In the genomic region with DNA sequence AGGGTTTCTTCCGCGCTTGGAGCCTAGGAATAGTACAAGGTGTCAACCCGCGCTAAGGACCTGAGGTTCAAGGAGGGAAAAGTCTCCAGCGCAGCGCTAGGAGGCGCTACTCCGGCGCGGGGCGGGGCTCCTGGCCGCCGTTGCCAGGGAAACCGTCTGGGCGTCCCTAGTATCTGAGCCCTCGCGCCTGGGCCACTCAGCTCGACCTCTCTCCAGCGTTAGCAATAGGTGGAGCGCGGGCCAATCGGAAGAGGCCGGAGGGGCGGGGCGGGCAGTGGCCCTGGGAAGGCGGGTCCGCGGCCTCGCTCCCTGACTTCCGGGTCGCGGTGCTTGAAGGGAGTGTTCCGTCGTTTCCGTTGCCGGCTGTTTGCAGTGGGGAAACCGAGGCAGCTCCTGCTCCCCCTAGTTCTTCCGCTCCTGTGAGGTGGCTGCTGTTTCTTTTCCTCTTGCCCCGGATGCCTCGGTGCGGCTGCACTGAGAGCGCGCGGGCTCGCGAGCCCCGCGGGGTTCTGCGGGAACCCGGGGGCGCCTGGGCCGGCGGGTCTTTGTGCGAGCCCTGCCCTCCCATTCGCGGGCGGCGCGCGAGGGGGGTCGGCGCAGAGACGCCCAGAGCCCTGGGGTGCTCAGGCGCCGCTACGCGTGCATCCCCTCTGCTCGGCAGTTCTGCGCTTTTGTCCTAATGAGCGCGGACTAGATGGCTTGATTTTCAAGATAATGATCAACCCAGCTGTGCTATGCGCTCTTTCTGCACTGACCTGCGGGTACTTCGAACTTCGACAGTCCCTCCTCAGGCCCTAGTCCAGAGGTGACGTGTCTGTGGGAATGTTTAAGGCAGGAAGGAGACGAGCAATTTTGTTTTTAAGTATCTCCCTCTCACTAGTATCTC, we compare ENCODE assay signal across 1 cellular context.
TF ChIP-seq lines count a peak whose summit lies in the region.

A gene with protein sequence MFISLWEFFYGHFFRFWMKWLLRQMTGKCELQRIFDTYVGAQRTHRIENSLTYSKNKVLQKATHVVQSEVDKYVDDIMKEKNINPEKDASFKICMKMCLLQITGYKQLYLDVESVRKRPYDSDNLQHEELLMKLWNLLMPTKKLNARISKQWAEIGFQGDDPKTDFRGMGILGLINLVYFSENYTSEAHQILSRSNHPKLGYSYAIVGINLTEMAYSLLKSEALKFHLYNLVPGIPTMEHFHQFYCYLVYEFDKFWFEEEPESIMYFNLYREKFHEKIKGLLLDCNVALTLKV (plus strand): TSS at position 312 of the 886 bp plus-strand sequence. CDS start 1,261 bp downstream, outside the sequence.

TF ChIP-seq in GM12878, 131 proteins besides CTCF, POLR2A, EP300 and RAD21 (continued from another document and continues in another):
- TF ChIP-seq, protein P1, sequence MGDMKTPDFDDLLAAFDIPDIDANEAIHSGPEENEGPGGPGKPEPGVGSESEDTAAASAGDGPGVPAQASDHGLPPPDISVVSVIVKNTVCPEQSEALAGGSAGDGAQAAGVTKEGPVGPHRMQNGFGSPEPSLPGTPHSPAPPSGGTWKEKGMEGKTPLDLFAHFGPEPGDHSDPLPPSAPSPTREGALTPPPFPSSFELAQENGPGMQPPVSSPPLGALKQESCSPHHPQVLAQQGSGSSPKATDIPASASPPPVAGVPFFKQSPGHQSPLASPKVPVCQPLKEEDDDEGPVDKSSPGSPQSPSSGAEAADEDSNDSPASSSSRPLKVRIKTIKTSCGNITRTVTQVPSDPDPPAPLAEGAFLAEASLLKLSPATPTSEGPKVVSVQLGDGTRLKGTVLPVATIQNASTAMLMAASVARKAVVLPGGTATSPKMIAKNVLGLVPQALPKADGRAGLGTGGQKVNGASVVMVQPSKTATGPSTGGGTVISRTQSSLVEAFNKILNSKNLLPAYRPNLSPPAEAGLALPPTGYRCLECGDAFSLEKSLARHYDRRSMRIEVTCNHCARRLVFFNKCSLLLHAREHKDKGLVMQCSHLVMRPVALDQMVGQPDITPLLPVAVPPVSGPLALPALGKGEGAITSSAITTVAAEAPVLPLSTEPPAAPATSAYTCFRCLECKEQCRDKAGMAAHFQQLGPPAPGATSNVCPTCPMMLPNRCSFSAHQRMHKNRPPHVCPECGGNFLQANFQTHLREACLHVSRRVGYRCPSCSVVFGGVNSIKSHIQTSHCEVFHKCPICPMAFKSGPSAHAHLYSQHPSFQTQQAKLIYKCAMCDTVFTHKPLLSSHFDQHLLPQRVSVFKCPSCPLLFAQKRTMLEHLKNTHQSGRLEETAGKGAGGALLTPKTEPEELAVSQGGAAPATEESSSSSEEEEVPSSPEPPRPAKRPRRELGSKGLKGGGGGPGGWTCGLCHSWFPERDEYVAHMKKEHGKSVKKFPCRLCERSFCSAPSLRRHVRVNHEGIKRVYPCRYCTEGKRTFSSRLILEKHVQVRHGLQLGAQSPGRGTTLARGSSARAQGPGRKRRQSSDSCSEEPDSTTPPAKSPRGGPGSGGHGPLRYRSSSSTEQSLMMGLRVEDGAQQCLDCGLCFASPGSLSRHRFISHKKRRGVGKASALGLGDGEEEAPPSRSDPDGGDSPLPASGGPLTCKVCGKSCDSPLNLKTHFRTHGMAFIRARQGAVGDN (IDR thresholded peaks at IDR 0.05) = peak; percentile 63; the same call in 1 of the 2 replicates
- TF ChIP-seq NBN (IDR thresholded peaks at IDR 0.05) = no peak
- TF ChIP-seq RUNX3 (IDR thresholded peaks at IDR 0.05; ENCODE audit: low read length) = peak; percentile 52
- TF ChIP-seq, protein P2, sequence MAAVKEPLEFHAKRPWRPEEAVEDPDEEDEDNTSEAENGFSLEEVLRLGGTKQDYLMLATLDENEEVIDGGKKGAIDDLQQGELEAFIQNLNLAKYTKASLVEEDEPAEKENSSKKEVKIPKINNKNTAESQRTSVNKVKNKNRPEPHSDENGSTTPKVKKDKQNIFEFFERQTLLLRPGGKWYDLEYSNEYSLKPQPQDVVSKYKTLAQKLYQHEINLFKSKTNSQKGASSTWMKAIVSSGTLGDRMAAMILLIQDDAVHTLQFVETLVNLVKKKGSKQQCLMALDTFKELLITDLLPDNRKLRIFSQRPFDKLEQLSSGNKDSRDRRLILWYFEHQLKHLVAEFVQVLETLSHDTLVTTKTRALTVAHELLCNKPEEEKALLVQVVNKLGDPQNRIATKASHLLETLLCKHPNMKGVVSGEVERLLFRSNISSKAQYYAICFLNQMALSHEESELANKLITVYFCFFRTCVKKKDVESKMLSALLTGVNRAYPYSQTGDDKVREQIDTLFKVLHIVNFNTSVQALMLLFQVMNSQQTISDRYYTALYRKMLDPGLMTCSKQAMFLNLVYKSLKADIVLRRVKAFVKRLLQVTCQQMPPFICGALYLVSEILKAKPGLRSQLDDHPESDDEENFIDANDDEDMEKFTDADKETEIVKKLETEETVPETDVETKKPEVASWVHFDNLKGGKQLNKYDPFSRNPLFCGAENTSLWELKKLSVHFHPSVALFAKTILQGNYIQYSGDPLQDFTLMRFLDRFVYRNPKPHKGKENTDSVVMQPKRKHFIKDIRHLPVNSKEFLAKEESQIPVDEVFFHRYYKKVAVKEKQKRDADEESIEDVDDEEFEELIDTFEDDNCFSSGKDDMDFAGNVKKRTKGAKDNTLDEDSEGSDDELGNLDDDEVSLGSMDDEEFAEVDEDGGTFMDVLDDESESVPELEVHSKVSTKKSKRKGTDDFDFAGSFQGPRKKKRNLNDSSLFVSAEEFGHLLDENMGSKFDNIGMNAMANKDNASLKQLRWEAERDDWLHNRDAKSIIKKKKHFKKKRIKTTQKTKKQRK (IDR thresholded peaks at IDR 0.05; ENCODE audit: low read depth, low read length) = 0 out of 2 replicates have a peak, but pooled peaks have one; percentile 11
- TF ChIP-seq, protein P3, sequence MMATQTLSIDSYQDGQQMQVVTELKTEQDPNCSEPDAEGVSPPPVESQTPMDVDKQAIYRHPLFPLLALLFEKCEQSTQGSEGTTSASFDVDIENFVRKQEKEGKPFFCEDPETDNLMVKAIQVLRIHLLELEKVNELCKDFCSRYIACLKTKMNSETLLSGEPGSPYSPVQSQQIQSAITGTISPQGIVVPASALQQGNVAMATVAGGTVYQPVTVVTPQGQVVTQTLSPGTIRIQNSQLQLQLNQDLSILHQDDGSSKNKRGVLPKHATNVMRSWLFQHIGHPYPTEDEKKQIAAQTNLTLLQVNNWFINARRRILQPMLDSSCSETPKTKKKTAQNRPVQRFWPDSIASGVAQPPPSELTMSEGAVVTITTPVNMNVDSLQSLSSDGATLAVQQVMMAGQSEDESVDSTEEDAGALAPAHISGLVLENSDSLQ (IDR thresholded peaks at IDR 0.05) = peak; percentile 69
- TF ChIP-seq POLR2AphosphoS5 (IDR thresholded peaks at IDR 0.05; ENCODE audit: low read length) = peak; percentile 92
- TF ChIP-seq, protein P4, sequence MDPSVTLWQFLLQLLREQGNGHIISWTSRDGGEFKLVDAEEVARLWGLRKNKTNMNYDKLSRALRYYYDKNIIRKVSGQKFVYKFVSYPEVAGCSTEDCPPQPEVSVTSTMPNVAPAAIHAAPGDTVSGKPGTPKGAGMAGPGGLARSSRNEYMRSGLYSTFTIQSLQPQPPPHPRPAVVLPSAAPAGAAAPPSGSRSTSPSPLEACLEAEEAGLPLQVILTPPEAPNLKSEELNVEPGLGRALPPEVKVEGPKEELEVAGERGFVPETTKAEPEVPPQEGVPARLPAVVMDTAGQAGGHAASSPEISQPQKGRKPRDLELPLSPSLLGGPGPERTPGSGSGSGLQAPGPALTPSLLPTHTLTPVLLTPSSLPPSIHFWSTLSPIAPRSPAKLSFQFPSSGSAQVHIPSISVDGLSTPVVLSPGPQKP (IDR thresholded peaks at IDR 0.05; ENCODE audit: low read depth, low read length) = peak; percentile 49; the same call in 1 of the 2 replicates
- no peak for TF ChIP-seq IKZF2 (IDR thresholded peaks at IDR 0.05)
- TF ChIP-seq NR2F1 (conservative IDR thresholded peaks at IDR 0.05) = peak; percentile 78
- TF ChIP-seq NR2C1 (IDR thresholded peaks at IDR 0.05) = peak; percentile 95
- TF ChIP-seq WRNIP1 (IDR thresholded peaks at IDR 0.05; ENCODE audit: borderline replicate concordance, low read depth, low read length) = no peak
- TF ChIP-seq PML (IDR thresholded peaks at IDR 0.05; ENCODE audit: low read length) = peak; percentile 70; the same call in 1 of the 2 replicates
- TF ChIP-seq, protein P5, sequence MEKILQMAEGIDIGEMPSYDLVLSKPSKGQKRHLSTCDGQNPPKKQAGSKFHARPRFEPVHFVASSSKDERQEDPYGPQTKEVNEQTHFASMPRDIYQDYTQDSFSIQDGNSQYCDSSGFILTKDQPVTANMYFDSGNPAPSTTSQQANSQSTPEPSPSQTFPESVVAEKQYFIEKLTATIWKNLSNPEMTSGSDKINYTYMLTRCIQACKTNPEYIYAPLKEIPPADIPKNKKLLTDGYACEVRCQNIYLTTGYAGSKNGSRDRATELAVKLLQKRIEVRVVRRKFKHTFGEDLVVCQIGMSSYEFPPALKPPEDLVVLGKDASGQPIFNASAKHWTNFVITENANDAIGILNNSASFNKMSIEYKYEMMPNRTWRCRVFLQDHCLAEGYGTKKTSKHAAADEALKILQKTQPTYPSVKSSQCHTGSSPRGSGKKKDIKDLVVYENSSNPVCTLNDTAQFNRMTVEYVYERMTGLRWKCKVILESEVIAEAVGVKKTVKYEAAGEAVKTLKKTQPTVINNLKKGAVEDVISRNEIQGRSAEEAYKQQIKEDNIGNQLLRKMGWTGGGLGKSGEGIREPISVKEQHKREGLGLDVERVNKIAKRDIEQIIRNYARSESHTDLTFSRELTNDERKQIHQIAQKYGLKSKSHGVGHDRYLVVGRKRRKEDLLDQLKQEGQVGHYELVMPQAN (conservative IDR thresholded peaks at IDR 0.05) = peak; percentile 53
- TF ChIP-seq, protein P6, sequence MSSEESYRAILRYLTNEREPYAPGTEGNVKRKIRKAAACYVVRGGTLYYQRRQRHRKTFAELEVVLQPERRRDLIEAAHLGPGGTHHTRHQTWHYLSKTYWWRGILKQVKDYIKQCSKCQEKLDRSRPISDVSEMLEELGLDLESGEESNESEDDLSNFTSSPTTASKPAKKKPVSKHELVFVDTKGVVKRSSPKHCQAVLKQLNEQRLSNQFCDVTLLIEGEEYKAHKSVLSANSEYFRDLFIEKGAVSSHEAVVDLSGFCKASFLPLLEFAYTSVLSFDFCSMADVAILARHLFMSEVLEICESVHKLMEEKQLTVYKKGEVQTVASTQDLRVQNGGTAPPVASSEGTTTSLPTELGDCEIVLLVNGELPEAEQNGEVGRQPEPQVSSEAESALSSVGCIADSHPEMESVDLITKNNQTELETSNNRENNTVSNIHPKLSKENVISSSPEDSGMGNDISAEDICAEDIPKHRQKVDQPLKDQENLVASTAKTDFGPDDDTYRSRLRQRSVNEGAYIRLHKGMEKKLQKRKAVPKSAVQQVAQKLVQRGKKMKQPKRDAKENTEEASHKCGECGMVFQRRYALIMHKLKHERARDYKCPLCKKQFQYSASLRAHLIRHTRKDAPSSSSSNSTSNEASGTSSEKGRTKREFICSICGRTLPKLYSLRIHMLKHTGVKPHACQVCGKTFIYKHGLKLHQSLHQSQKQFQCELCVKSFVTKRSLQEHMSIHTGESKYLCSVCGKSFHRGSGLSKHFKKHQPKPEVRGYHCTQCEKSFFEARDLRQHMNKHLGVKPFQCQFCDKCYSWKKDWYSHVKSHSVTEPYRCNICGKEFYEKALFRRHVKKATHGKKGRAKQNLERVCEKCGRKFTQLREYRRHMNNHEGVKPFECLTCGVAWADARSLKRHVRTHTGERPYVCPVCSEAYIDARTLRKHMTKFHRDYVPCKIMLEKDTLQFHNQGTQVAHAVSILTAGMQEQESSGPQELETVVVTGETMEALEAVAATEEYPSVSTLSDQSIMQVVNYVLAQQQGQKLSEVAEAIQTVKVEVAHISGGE (CRISPR knock-in tag; IDR thresholded peaks at IDR 0.05) = peak; percentile 63
- TF ChIP-seq ZBED1 (IDR thresholded peaks at IDR 0.05; ENCODE audit: borderline replicate concordance) = no peak
- TF ChIP-seq CBX5 (IDR thresholded peaks at IDR 0.05; ENCODE audit: low read depth) = peak; percentile 40; the same call in 1 of the 2 replicates
- peak; percentile 64; the same call in 1 of the 2 replicates for TF ChIP-seq RCOR1 (conservative IDR thresholded peaks at IDR 0.05; ENCODE audit: low read depth, low read length)
- TF ChIP-seq, protein P7, sequence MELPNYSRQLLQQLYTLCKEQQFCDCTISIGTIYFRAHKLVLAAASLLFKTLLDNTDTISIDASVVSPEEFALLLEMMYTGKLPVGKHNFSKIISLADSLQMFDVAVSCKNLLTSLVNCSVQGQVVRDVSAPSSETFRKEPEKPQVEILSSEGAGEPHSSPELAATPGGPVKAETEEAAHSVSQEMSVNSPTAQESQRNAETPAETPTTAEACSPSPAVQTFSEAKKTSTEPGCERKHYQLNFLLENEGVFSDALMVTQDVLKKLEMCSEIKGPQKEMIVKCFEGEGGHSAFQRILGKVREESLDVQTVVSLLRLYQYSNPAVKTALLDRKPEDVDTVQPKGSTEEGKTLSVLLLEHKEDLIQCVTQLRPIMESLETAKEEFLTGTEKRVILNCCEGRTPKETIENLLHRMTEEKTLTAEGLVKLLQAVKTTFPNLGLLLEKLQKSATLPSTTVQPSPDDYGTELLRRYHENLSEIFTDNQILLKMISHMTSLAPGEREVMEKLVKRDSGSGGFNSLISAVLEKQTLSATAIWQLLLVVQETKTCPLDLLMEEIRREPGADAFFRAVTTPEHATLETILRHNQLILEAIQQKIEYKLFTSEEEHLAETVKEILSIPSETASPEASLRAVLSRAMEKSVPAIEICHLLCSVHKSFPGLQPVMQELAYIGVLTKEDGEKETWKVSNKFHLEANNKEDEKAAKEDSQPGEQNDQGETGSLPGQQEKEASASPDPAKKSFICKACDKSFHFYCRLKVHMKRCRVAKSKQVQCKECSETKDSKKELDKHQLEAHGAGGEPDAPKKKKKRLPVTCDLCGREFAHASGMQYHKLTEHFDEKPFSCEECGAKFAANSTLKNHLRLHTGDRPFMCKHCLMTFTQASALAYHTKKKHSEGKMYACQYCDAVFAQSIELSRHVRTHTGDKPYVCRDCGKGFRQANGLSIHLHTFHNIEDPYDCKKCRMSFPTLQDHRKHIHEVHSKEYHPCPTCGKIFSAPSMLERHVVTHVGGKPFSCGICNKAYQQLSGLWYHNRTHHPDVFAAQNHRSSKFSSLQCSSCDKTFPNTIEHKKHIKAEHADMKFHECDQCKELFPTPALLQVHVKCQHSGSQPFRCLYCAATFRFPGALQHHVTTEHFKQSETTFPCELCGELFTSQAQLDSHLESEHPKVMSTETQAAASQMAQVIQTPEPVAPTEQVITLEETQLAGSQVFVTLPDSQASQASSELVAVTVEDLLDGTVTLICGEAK (IDR thresholded peaks at IDR 0.05; ENCODE audit: borderline replicate concordance) = peak; percentile 93
- TF ChIP-seq SRF (IDR thresholded peaks at IDR 0.05; ENCODE audit: low read depth in 2 of 2, low read length in 2 of 2) = no peak
- TF ChIP-seq IKZF1 (conservative IDR thresholded peaks at IDR 0.05) = peak; percentile 81
- TF ChIP-seq SMARCA5 (IDR thresholded peaks at IDR 0.05) = peak; percentile 57; the same call in 1 of the 2 replicates
- TF ChIP-seq NRF1 (conservative IDR thresholded peaks at IDR 0.05; ENCODE audit: low read depth, low read length) = no peak
- TF ChIP-seq STAT3 (IDR thresholded peaks at IDR 0.05; ENCODE audit: low read depth, low read length) = peak; percentile 35; the same call in 1 of the 2 replicates
- TF ChIP-seq CHD2 (IDR thresholded peaks at IDR 0.05; ENCODE audit: borderline replicate concordance, low read depth, low read length) = peak; percentile 70
- peak; percentile 70; the same call in 1 of the 2 replicates for TF ChIP-seq SMC3 (IDR thresholded peaks at IDR 0.05; ENCODE audit: borderline replicate concordance, low read length)
- TF ChIP-seq POU2F2 (IDR thresholded peaks at IDR 0.05; ENCODE audit: borderline replicate concordance, low read depth, low read length) = peak; percentile 19; the same call in 1 of the 3 replicates
